8 cellular contexts compared by ENCODE assay signal in genomic region chr15:60395276-60396011, GRCh38. TPM values are rescaled to one million over a fixed set of nuclear protein-coding genes. Genes with fewer than 3 reads are reported as not detected.
DNase-seq lines count a peak whose midpoint lies in the region; ATAC-seq and TF ChIP-seq lines count a peak whose summit lies in the region.

No MANE protein-coding gene starts in this region.

- H3K4me3 ChIP-seq in iPS-20b (ENCODE audit: low read length): peak overlapping the region; percentile 87; the same call in 1 of the 2 replicates
- peak overlapping the region; percentile 96 to 97 for H3K4me3 ChIP-seq in tibial artery
- no peak overlapping the region for H3K4me3 ChIP-seq in BE2C (ENCODE audit: low read depth, low read length)

- no peak overlapping the region for H3K27ac Mint-ChIP-seq in activated CD4-positive, alpha-beta T cell treated with anti-CD3 and anti-CD28 coated beads, Interleukin-2, amount 10 ng/mL, durations not matched to agents 24 days and 14 days
- no peak overlapping the region for H3K27ac Mint-ChIP-seq in activated CD4-positive, alpha-beta T cell treated with anti-CD3 and anti-CD28 coated beads for 36 hours
- peak overlapping the region; percentile 66 for H3K27ac Mint-ChIP-seq in activated T-helper 17 cell treated with anti-CD3 and anti-CD28 coated beads, Interleukin-2, amount 50 U/mL, for 72 hours
- no peak overlapping the region for H3K27ac Mint-ChIP-seq in activated naive CD4-positive, alpha-beta T cell treated with anti-CD3 and anti-CD28 coated beads, Interleukin-2, amount 10 ng/mL, durations not matched to agents 7 days and 5 days

- ATAC-seq in activated CD4-positive, alpha-beta T cell treated with anti-CD3 and anti-CD28 coated beads for 36 hours: no peak
- ATAC-seq in activated T-helper 17 cell treated with anti-CD3 and anti-CD28 coated beads, Interleukin-2, amount 50 U/mL, for 72 hours (replicated peaks): no peak

- H3K9me3 Mint-ChIP-seq in activated CD4-positive, alpha-beta T cell treated with anti-CD3 and anti-CD28 coated beads, Interleukin-2, amount 10 ng/mL, durations not matched to agents 24 days and 14 days: no peaks in the 10 kb centered on the region
- no peaks in the 10 kb centered on the region for H3K9me3 Mint-ChIP-seq in activated CD4-positive, alpha-beta T cell treated with anti-CD3 and anti-CD28 coated beads for 36 hours (ENCODE audit: low read depth)
- no peaks in the 10 kb centered on the region for H3K9me3 Mint-ChIP-seq in activated T-helper 17 cell treated with anti-CD3 and anti-CD28 coated beads, Interleukin-2, amount 50 U/mL, for 72 hours
- H3K9me3 Mint-ChIP-seq in activated naive CD4-positive, alpha-beta T cell treated with anti-CD3 and anti-CD28 coated beads, Interleukin-2, amount 10 ng/mL, durations not matched to agents 7 days and 5 days: no peaks in the 10 kb centered on the region

- peaks cover 15% of the 10 kb centered on the region; the same call in 1 of the 2 replicates for H3K36me3 ChIP-seq in iPS-20b (ENCODE audit: insufficient read depth, low read depth, low read length)
- H3K36me3 ChIP-seq in tibial artery: peaks cover 0 to 6% (median 0%) of the 10 kb centered on the region in 3 donors
- H3K36me3 ChIP-seq in BE2C: peaks cover 24% of the 10 kb centered on the region

- H3K4me1 ChIP-seq in iPS-20b (ENCODE audit: insufficient read depth, low read length) (peaks cover 45% of the 10 kb centered on the region), tibial artery (peaks cover 6 to 77% (median 65%) of the 10 kb centered on the region in 4 donors), BE2C (peaks cover 52% of the 10 kb centered on the region)

- DNase-seq in activated CD4-positive, alpha-beta T cell treated with anti-CD3 and anti-CD28 coated beads, Interleukin-2, amount 10 ng/mL, durations not matched to agents 24 days and 14 days: no peak
- DNase-seq in activated CD4-positive, alpha-beta T cell treated with anti-CD3 and anti-CD28 coated beads for 36 hours: no peak
- no peak for DNase-seq in tibial artery
- DNase-seq in DMS114 treated with DMSO at 0.1 percent for 48 hours (lab: John Stamatoyannopoulos, UW; ENCODE audit: unreplicated experiment): no peak
- DNase-seq in BE2C: no peak
- DNase-seq in activated naive CD4-positive, alpha-beta T cell treated with anti-CD3 and anti-CD28 coated beads, Interleukin-2, amount 10 ng/mL, durations not matched to agents 7 days and 5 days: no peak

- H3K4me1 Mint-ChIP-seq in activated CD4-positive, alpha-beta T cell treated with anti-CD3 and anti-CD28 coated beads, Interleukin-2, amount 10 ng/mL, durations not matched to agents 24 days and 14 days: peaks cover 67% of the 10 kb centered on the region
- peaks cover 54% of the 10 kb centered on the region for H3K4me1 Mint-ChIP-seq in activated CD4-positive, alpha-beta T cell treated with anti-CD3 and anti-CD28 coated beads for 36 hours
- H3K4me1 Mint-ChIP-seq in activated T-helper 17 cell treated with anti-CD3 and anti-CD28 coated beads, Interleukin-2, amount 50 U/mL, for 72 hours: peaks cover 46% of the 10 kb centered on the region
- H3K4me1 Mint-ChIP-seq in activated naive CD4-positive, alpha-beta T cell treated with anti-CD3 and anti-CD28 coated beads, Interleukin-2, amount 10 ng/mL, durations not matched to agents 7 days and 5 days: peaks cover 76% of the 10 kb centered on the region

- CTCF ChIA-PET in activated CD4-positive, alpha-beta T cell treated with anti-CD3 and anti-CD28 coated beads for 36 hours (lab: Charles Lee): interaction anchor here (1.7 kb wide), 1 partner anchor 33 kb away, joined by 5 read pairs; no protein-coding TSS in a partner anchor
- CTCF ChIA-PET in activated naive CD4-positive, alpha-beta T cell treated with anti-CD3 and anti-CD28 coated beads, Interleukin-2, amount 10 ng/mL, durations not matched to agents 7 days and 5 days (lab: Charles Lee): no interaction called here

- H3K36me3 Mint-ChIP-seq in activated CD4-positive, alpha-beta T cell treated with anti-CD3 and anti-CD28 coated beads, Interleukin-2, amount 10 ng/mL, durations not matched to agents 24 days and 14 days (ENCODE audit: low read depth): peaks cover 48% of the 10 kb centered on the region
- H3K36me3 Mint-ChIP-seq in activated CD4-positive, alpha-beta T cell treated with anti-CD3 and anti-CD28 coated beads for 36 hours (ENCODE audit: low read depth): peaks cover 10% of the 10 kb centered on the region
- peaks cover 55% of the 10 kb centered on the region for H3K36me3 Mint-ChIP-seq in activated T-helper 17 cell treated with anti-CD3 and anti-CD28 coated beads, Interleukin-2, amount 50 U/mL, for 72 hours (ENCODE audit: low read depth)
- H3K36me3 Mint-ChIP-seq in activated naive CD4-positive, alpha-beta T cell treated with anti-CD3 and anti-CD28 coated beads, Interleukin-2, amount 10 ng/mL, durations not matched to agents 7 days and 5 days: peaks cover 58% of the 10 kb centered on the region

- intact Hi-C loops in activated CD4-positive, alpha-beta T cell treated with anti-CD3 and anti-CD28 coated beads, Interleukin-2, amount 10 ng/mL, durations not matched to agents 24 days and 14 days (cut with micrococcal nuclease): loop anchor here (5.0 kb wide), 2 partner anchors 47 to 187 kb away; no protein-coding TSS in a partner anchor
- intact Hi-C loops in activated CD4-positive, alpha-beta T cell treated with anti-CD3 and anti-CD28 coated beads for 36 hours (cut with DNase I, micrococcal nuclease): loop anchor here in 1 of 2 experiments (2.0 to 10.0 kb wide), 3 partner anchors 185 to 409 kb away; no protein-coding TSS in a partner anchor
- intact Hi-C loops in tibial artery (cut with DNase I; ENCODE audit: low total_unique reads): loop anchor here (5.0 kb wide), 1 partner anchor 33 kb away; no protein-coding TSS in a partner anchor

- H3K27me3 Mint-ChIP-seq in activated CD4-positive, alpha-beta T cell treated with anti-CD3 and anti-CD28 coated beads, Interleukin-2, amount 10 ng/mL, durations not matched to agents 24 days and 14 days: no peaks in the 10 kb centered on the region
- H3K27me3 Mint-ChIP-seq in activated CD4-positive, alpha-beta T cell treated with anti-CD3 and anti-CD28 coated beads for 36 hours: peaks cover 4% of the 10 kb centered on the region
- H3K27me3 Mint-ChIP-seq in activated T-helper 17 cell treated with anti-CD3 and anti-CD28 coated beads, Interleukin-2, amount 50 U/mL, for 72 hours: no peaks in the 10 kb centered on the region
- H3K27me3 Mint-ChIP-seq in activated naive CD4-positive, alpha-beta T cell treated with anti-CD3 and anti-CD28 coated beads, Interleukin-2, amount 10 ng/mL, durations not matched to agents 7 days and 5 days: peaks cover 8% of the 10 kb centered on the region

- H3K4me3 Mint-ChIP-seq in activated CD4-positive, alpha-beta T cell treated with anti-CD3 and anti-CD28 coated beads, Interleukin-2, amount 10 ng/mL, durations not matched to agents 24 days and 14 days: peak overlapping the region; percentile 25
- H3K4me3 Mint-ChIP-seq in activated CD4-positive, alpha-beta T cell treated with anti-CD3 and anti-CD28 coated beads for 36 hours: no peak overlapping the region
- peak overlapping the region; percentile 79 for H3K4me3 Mint-ChIP-seq in activated T-helper 17 cell treated with anti-CD3 and anti-CD28 coated beads, Interleukin-2, amount 50 U/mL, for 72 hours
- H3K4me3 Mint-ChIP-seq in activated naive CD4-positive, alpha-beta T cell treated with anti-CD3 and anti-CD28 coated beads, Interleukin-2, amount 10 ng/mL, durations not matched to agents 7 days and 5 days: no peak overlapping the region

- H3K9me3 ChIP-seq in iPS-20b (ENCODE audit: insufficient read depth, low read depth, low read length): no peaks in the 10 kb centered on the region
- no peaks in the 10 kb centered on the region for H3K9me3 ChIP-seq in tibial artery
- no peaks in the 10 kb centered on the region for H3K9me3 ChIP-seq in BE2C

- POLR2A ChIA-PET in activated CD4-positive, alpha-beta T cell treated with anti-CD3 and anti-CD28 coated beads for 36 hours (lab: Charles Lee): interaction anchor here (0.6 kb wide), 1 partner anchor 46 kb away, joined by 4 read pairs; no protein-coding TSS in a partner anchor

- TF ChIP-seq CTCF in tibial artery (IDR thresholded peaks at IDR 0.05) (no peak), BE2C (IDR thresholded peaks at IDR 0.05; ENCODE audit: low read depth, low read length) (no peak)

- H3K27ac ChIP-seq in iPS-20b (ENCODE audit: low read length): no peak overlapping the region
- H3K27ac ChIP-seq in tibial artery: peak overlapping the region; percentile 96 to 99

- no peak overlapping the region for H3K9ac ChIP-seq in iPS-20b (ENCODE audit: low read depth, low read length)

- H3K27me3 ChIP-seq in iPS-20b (ENCODE audit: insufficient read depth, low read length) (peaks cover 30% of the 10 kb centered on the region; the same call in 1 of the 2 replicates), tibial artery (no peaks in the 10 kb centered on the region), BE2C (no peaks in the 10 kb centered on the region)

RNA-seq across cellular contexts. Expression of gene ANXA2, which starts 2.3 kb away (rescaled TPM):
- 214 and 225 TPM in 2 replicates for total RNA-seq in activated CD4-positive, alpha-beta T cell treated with anti-CD3 and anti-CD28 coated beads, Interleukin-2, amount 10 ng/mL, durations not matched to agents 24 days and 14 days
- total RNA-seq in activated CD4-positive, alpha-beta T cell treated with anti-CD3 and anti-CD28 coated beads for 36 hours: 10 to 100 TPM; 65.9 to 80.2 TPM
- total RNA-seq in activated T-helper 17 cell treated with anti-CD3 and anti-CD28 coated beads, Interleukin-2, amount 50 U/mL, for 72 hours: 100 to 1,000 TPM; 120 to 420 TPM
- polyA plus RNA-seq in BE2C (2012; ENCODE audit: insufficient read depth, insufficient read length, low read depth): 333 TPM

Comparison
In these comparisons a context has a peak if more than half of its experiments do, and no peak if none do; other contexts are left out.
1. H3K4me3 Mint-ChIP-seq: peak in activated CD4-positive, alpha-beta T cell treated with anti-CD3 and anti-CD28 coated beads, Interleukin-2, amount 10 ng/mL, durations not matched to agents 24 days and 14 days (single experiment) and activated T-helper 17 cell treated with anti-CD3 and anti-CD28 coated beads, Interleukin-2, amount 50 U/mL, for 72 hours (single experiment); none in activated CD4-positive, alpha-beta T cell treated with anti-CD3 and anti-CD28 coated beads for 36 hours (single experiment) and activated naive CD4-positive, alpha-beta T cell treated with anti-CD3 and anti-CD28 coated beads, Interleukin-2, amount 10 ng/mL, durations not matched to agents 7 days and 5 days (single experiment).